In the genomic region with DNA sequence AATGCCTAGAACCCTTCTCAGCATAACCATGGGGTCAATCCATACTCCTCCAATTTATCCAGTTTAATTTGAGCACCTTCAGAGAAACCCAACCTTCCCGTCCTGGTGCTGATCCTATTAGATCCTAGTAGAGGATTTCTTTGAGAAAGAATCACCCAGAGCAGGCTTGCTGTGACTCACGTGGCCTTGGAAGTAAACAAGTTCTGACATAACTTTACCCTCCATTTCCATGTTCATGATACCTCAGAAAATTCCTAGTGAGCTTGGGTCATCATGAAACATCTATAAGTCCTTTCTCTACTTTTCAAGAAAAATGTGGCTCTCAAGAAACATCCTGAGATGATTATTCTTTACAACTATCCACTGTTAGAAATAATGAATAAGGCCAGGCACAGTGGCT, we compare ENCODE assay signal across 15 cellular contexts.
DNase-seq lines count a peak whose midpoint lies in the region; ATAC-seq, FAIRE-seq and TF ChIP-seq lines count a peak whose summit lies in the region.
"Had no signal": no experiment of that assay in that cellular context is flagged by ENCODE, and none has a peak within 500 bp of the region (broad histone marks: within the 10 kb centered on the region; RNA-seq: fewer than 3 reads in every experiment).

No MANE protein-coding gene starts in this region.

- H3K9ac ChIP-seq in PC-3 (ENCODE audit: low read length) = no peak overlapping the region
- no peak overlapping the region for H3K9ac ChIP-seq in H1 (replicated peaks in 1 of 4; ENCODE audit: extremely low read depth in 1 of 4, low read depth in 3 of 4, low read length in 3 of 4)

- TF ChIP-seq CTCF in PC-3 (conservative IDR thresholded peaks at IDR 0.05; ENCODE audit: low read depth, low read length) (no peak), H1 (IDR thresholded peaks at IDR 0.05; ENCODE audit: control extremely low read depth in 1 of 3, insufficient read depth in 1 of 3, low read depth in 1 of 3, low read length in 3 of 3) (no peak)

- no peak overlapping the region for H3K23ac ChIP-seq in H1 (ENCODE audit: insufficient read length)

- H2AFZ ChIP-seq in PC-3 (ENCODE audit: low read length) (no peak overlapping the region), H1 (ENCODE audit: low read length) (no peak overlapping the region)

- peak; percentile 21 for DNase-seq in GM03348 (ENCODE audit: low spot score)
- peak; percentile 35 for DNase-seq in PC-3
- DNase-seq in H1 (ENCODE audit: low read depth in 1 of 2, low spot score in 2 of 2) = no peak
- DNase-seq in kidney tubule cell (ENCODE audit: low spot score) = peak; percentile 18
- no peak for DNase-seq in NCI-H1105 treated with DMSO at 0.1 percent for 48 hours (lab: John Stamatoyannopoulos, UW)
- DNase-seq in NCI-H2081 treated with DMSO at 0.1 percent for 48 hours (lab: John Stamatoyannopoulos, UW) = no peak
- no peak for DNase-seq in NCI-H2029 treated with DMSO at 0.1 percent for 48 hours (lab: John Stamatoyannopoulos, UW)
- DNase-seq: ACHN; CD8-positive, alpha-beta T cell; H9; NCI-H1092 treated with DMSO at 0.1 percent for 48 hours; NCI-H187 treated with DMSO at 0.1 percent for 48 hours; NCI-H510A treated with DMSO at 0.1 percent for 48 hours had no signal

- 0 out of 2 replicates have a peak overlapping the region, but pooled peaks have one; percentile 10 for H2BK12ac ChIP-seq in H1 (ENCODE audit: low read depth, low read length)

- peaks cover 15% of the 10 kb centered on the region for H3K4me1 ChIP-seq in PC-3 (ENCODE audit: insufficient read depth, low read length)
- H3K4me1 ChIP-seq in H1 (replicated peaks in 1 of 4; ENCODE audit: control insufficient read depth in 3 of 4, insufficient read depth in 4 of 4, low read length in 3 of 4) = peaks cover 0 to 9% (median 1%) of the 10 kb centered on the region in 4 experiments; a peak in 2 of 7 replicates

- no peak overlapping the region for H2BK15ac ChIP-seq in H1 (ENCODE audit: low read length)

- H2AK5ac ChIP-seq in H1 (ENCODE audit: low read depth, low read length) = no peak overlapping the region

- H3K9me3 ChIP-seq in PC-3 (ENCODE audit: low read length) = no peaks in the 10 kb centered on the region
- H3K9me3 ChIP-seq in H1 (ENCODE audit: insufficient read depth in 2 of 2, low read depth in 1 of 2, low read length in 1 of 2) = no peaks in the 10 kb centered on the region
- H3K9me3 ChIP-seq: SJSA1 had no signal

- BruUV-seq in PC-3 (replicated peaks; lab: Mats Ljungman, UMichigan) = no TSS peak

- no peak for TF ChIP-seq EP300 in H1 (IDR thresholded peaks at IDR 0.05; ENCODE audit: borderline replicate concordance in 1 of 2, low read depth in 2 of 2, low read length in 2 of 2)

- no peaks in the 10 kb centered on the region for H3F3A ChIP-seq in PC-3 (ENCODE audit: low read length, unreplicated experiment)

- no peak overlapping the region for H3K27ac ChIP-seq in PC-3 (ENCODE audit: low read length)
- no peak overlapping the region for H3K27ac ChIP-seq in H1 (ENCODE audit: low read depth, low read length)
- H3K27ac ChIP-seq: SJSA1 had no signal

- TF ChIP-seq RAD21 in H1 (IDR thresholded peaks at IDR 0.05 in 1 of 2, conservative IDR thresholded peaks at IDR 0.05 in 1 of 2; ENCODE audit: low read depth in 2 of 2, low read length in 2 of 2) = no peak

- FAIRE-seq in H1 (lab: Jason Lieb, UNC) = no peak
- FAIRE-seq: K562 had no signal

- intact Hi-C loops in PC-3 (cut with micrococcal nuclease) = no loop called here

- CTCF ChIA-PET in PC-3 (lab: Charles Lee) (no interaction called here), H1 (lab: Charles Lee; ENCODE audit: partially characterized antibody) (interaction anchor here (0.9 to 1.6 kb wide), 4 partner anchors 9 to 280 kb away, joined by 3 to 6 read pairs (median 3); no protein-coding TSS in a partner anchor)

- no peak for TF ChIP-seq POLR2A in H1 (IDR thresholded peaks at IDR 0.05; ENCODE audit: control extremely low read depth in 1 of 2, low read depth in 2 of 2, low read length in 2 of 2)

- H3K4me3 ChIP-seq in PC-3 (ENCODE audit: low read length) = no peak overlapping the region
- H3K4me3 ChIP-seq in H1 (ENCODE audit: extremely low read depth in 1 of 4, insufficient read depth in 2 of 4, low read depth in 3 of 4, low read length in 4 of 4) = no peak overlapping the region
- H3K4me3 ChIP-seq: K562, SJSA1 had no signal

- H3K36me3 ChIP-seq in PC-3 (ENCODE audit: low read depth, low read length) = no peaks in the 10 kb centered on the region
- no peaks in the 10 kb centered on the region for H3K36me3 ChIP-seq in H1 (ENCODE audit: control insufficient read depth in 2 of 4, insufficient read depth in 4 of 4, low read length in 3 of 4)
- H3K36me3 ChIP-seq: SJSA1 had no signal

- H3K79me2 ChIP-seq in PC-3 (ENCODE audit: low read length) = no peaks in the 10 kb centered on the region
- no peaks in the 10 kb centered on the region for H3K79me2 ChIP-seq in H1 (ENCODE audit: control insufficient read depth in 1 of 2, insufficient read depth in 2 of 2, low read length in 2 of 2)

- WGBS in H1 (ENCODE audit: extremely low coverage in 1 of 2, insufficient coverage in 1 of 2, insufficient read length in 1 of 2, insufficient replicate concordance in 2 of 2, low coverage in 1 of 2, low lambda C conversion rate in 2 of 2, missing lambda C conversion rate in 1 of 2), 2 experiments = 90% methylated on average over 2 of the region's 2 CpGs; no CpG with 5 or more reads in 1 of the 2 experiments

- no peak overlapping the region for H4K91ac ChIP-seq in H1 (replicated peaks; ENCODE audit: insufficient read length, low read length)

- no peaks in the 10 kb centered on the region for H3K79me1 ChIP-seq in H1 (ENCODE audit: low read depth, low read length)

- no peaks in the 10 kb centered on the region for H3K27me3 ChIP-seq in PC-3 (ENCODE audit: low read length)
- H3K27me3 ChIP-seq in H1 (replicated peaks in 1 of 4; ENCODE audit: control insufficient read depth in 3 of 4, extremely low read depth in 1 of 4, insufficient read depth in 3 of 4, low read length in 3 of 4) = no peaks in the 10 kb centered on the region
- H3K27me3 ChIP-seq: SJSA1 had no signal

- no peaks in the 10 kb centered on the region for H3K23me2 ChIP-seq in H1 (ENCODE audit: low read depth, low read length)

- H4K20me1 ChIP-seq in PC-3 (ENCODE audit: low read length) (no peaks in the 10 kb centered on the region), H1 (replicated peaks in 1 of 2; ENCODE audit: control insufficient read depth in 1 of 2, insufficient read depth in 2 of 2, low read length in 2 of 2) (no peaks in the 10 kb centered on the region)

- ATAC-seq in PC-3 = no peak
- ATAC-seq: CD8-positive, alpha-beta T cell; K562 had no signal

- no peak overlapping the region for H3K4ac ChIP-seq in H1 (replicated peaks; ENCODE audit: insufficient read length, low read depth, low read length)

- no peak overlapping the region for H4K8ac ChIP-seq in H1 (ENCODE audit: extremely low read depth, insufficient read depth, low read length)

- no peak overlapping the region for H2BK5ac ChIP-seq in H1 (ENCODE audit: low read depth, low read length)

- H4K5ac ChIP-seq in H1 (ENCODE audit: insufficient read length, low read depth, low read length) = no peak overlapping the region

- H3K4me2 ChIP-seq in PC-3 (ENCODE audit: low read length) = no peak overlapping the region
- H3K4me2 ChIP-seq in H1 (ENCODE audit: insufficient read depth in 1 of 2, low read depth in 2 of 2, low read length in 2 of 2) = no peak overlapping the region

- H3K9me2 ChIP-seq in PC-3 (replicated peaks; ENCODE audit: low read length) = no peaks in the 10 kb centered on the region

- H2BK120ac ChIP-seq in H1 (replicated peaks; ENCODE audit: low read depth, low read length) = no peak overlapping the region

- 0 out of 2 replicates have a peak overlapping the region, but pooled peaks have one; percentile 43 for H2BK20ac ChIP-seq in H1 (ENCODE audit: low read length)

- no peak overlapping the region for H3K18ac ChIP-seq in H1 (ENCODE audit: extremely low read depth, low read length)

- no peak overlapping the region for H3K14ac ChIP-seq in H1 (ENCODE audit: insufficient read length)

- POLR2A ChIA-PET in PC-3 (lab: Charles Lee; ENCODE audit: unreplicated experiment) (no interaction called here), H1 (lab: Charles Lee; ENCODE audit: partially characterized antibody) (no interaction called here)

- no peak overlapping the region for H3K56ac ChIP-seq in H1 (replicated peaks; ENCODE audit: insufficient read length, low read depth, low read length)

TF ChIP-seq in H1, 55 proteins besides CTCF, POLR2A, EP300 and RAD21:
- TF ChIP-seq HDAC6 (IDR thresholded peaks at IDR 0.05; ENCODE audit: low read depth, low read length) = no peak
- TF ChIP-seq, protein P1, sequence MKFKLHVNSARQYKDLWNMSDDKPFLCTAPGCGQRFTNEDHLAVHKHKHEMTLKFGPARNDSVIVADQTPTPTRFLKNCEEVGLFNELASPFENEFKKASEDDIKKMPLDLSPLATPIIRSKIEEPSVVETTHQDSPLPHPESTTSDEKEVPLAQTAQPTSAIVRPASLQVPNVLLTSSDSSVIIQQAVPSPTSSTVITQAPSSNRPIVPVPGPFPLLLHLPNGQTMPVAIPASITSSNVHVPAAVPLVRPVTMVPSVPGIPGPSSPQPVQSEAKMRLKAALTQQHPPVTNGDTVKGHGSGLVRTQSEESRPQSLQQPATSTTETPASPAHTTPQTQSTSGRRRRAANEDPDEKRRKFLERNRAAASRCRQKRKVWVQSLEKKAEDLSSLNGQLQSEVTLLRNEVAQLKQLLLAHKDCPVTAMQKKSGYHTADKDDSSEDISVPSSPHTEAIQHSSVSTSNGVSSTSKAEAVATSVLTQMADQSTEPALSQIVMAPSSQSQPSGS (IDR thresholded peaks at IDR 0.05; ENCODE audit: low read length) = no peak
- TF ChIP-seq, protein P2, sequence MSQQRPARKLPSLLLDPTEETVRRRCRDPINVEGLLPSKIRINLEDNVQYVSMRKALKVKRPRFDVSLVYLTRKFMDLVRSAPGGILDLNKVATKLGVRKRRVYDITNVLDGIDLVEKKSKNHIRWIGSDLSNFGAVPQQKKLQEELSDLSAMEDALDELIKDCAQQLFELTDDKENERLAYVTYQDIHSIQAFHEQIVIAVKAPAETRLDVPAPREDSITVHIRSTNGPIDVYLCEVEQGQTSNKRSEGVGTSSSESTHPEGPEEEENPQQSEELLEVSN (IDR thresholded peaks at IDR 0.05) = no peak
- no peak for TF ChIP-seq CREB1 (IDR thresholded peaks at IDR 0.05)
- no peak for TF ChIP-seq SRF (IDR thresholded peaks at IDR 0.05; ENCODE audit: low read depth, low read length)
- no peak for TF ChIP-seq BACH1 (IDR thresholded peaks at IDR 0.05; ENCODE audit: low read length)
- no peak for TF ChIP-seq PHF8 (conservative IDR thresholded peaks at IDR 0.05; ENCODE audit: low read depth, low read length)
- TF ChIP-seq KDM4A (IDR thresholded peaks at IDR 0.05; ENCODE audit: low read depth, low read length, severe bottlenecking) = no peak
- no peak for TF ChIP-seq HDAC2 (IDR thresholded peaks at IDR 0.05; ENCODE audit: borderline replicate concordance in 1 of 2, low read depth in 2 of 2, low read length in 2 of 2)

Comparison
In these comparisons a context has a peak if more than half of its experiments do, and no peak if none do; other contexts are left out.
1. DNase-seq: peak in GM03348 (single experiment), PC-3 (single experiment) and kidney tubule cell (single experiment); none in H1 (0 of 2), NCI-H1105 treated with DMSO at 0.1 percent for 48 hours (single experiment), NCI-H2081 treated with DMSO at 0.1 percent for 48 hours (single experiment) and NCI-H2029 treated with DMSO at 0.1 percent for 48 hours (single experiment).